ENCODE assay signal across 1 cellular context in the genomic region with DNA sequence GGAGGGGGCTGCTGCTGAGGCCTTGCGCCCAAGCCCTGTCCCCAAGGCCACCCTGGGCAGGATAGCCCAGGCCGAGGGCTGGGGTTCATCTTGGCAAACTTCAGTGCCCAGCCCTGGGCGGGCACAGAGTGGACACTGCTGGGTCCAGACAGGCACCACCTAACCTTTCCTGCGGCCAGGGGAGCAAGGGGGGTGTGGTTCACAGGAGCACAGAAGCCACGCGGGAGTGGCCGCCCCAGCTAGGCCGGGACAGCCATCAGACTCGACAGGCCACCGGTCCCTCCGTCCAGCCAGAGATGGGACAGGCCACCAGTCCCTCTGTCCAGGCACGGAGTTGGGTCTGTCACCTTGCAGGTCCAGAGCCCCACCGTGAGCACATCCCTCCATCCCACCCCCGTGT.
TF ChIP-seq lines count a peak whose summit lies in the region.

No MANE protein-coding gene starts in this region.

TF ChIP-seq in H1, 55 proteins besides CTCF, POLR2A, EP300 and RAD21 (continued from another document):
- TF ChIP-seq CHD7 (IDR thresholded peaks at IDR 0.05; ENCODE audit: insufficient replicate concordance, low read length) = no peak
- no peak for TF ChIP-seq RBBP5 (IDR thresholded peaks at IDR 0.05; ENCODE audit: borderline replicate concordance, low read depth, low read length)
- no peak for TF ChIP-seq CTBP2 (IDR thresholded peaks at IDR 0.05; ENCODE audit: borderline replicate concordance, insufficient read depth, insufficient read length, low read length)
- TF ChIP-seq CHD1 (IDR thresholded peaks at IDR 0.05; ENCODE audit: low read depth, low read length) = no peak
- TF ChIP-seq NRF1 (IDR thresholded peaks at IDR 0.05; ENCODE audit: low read depth, low read length) = no peak
TF ChIP-seq in H1: peak in this region for 0.
